Comparison of ENCODE assay signal across 12 cellular contexts in the genomic region with DNA sequence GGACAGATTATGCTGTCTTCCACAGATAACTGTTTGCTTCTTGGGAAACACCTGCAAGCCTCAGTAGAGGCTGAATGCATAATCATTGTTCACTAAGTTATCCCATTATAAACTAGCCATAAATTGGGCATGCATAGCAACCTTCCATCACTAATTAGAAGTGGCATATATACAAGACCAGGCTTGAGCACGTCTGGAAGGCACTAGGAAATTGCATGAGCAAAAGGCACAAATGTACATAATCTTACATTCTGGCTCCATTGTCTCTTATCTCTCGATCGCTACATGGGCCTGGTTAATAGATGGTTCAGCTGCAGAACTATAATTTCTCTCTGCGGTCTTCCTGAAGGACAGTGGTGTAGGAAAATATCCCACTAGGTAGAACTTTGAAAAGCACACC.
"Had no signal": no experiment of that assay in that cellular context is flagged by ENCODE, and none has a peak within 500 bp of the region (broad histone marks: within the 10 kb centered on the region; RNA-seq: fewer than 3 reads in every experiment).

No MANE protein-coding gene starts in this region.

- DNase-seq: dermis blood vessel endothelial cell; esophagus squamous epithelium; foreskin fibroblast; glutamatergic neuron; islet precursor cell; mammary epithelial cell; naive thymus-derived CD4-positive, alpha-beta T cell; sigmoid colon; stimulated activated naive CD4-positive, alpha-beta T cell; stomach; substantia nigra; transverse colon had no signal
